In the genomic region with DNA sequence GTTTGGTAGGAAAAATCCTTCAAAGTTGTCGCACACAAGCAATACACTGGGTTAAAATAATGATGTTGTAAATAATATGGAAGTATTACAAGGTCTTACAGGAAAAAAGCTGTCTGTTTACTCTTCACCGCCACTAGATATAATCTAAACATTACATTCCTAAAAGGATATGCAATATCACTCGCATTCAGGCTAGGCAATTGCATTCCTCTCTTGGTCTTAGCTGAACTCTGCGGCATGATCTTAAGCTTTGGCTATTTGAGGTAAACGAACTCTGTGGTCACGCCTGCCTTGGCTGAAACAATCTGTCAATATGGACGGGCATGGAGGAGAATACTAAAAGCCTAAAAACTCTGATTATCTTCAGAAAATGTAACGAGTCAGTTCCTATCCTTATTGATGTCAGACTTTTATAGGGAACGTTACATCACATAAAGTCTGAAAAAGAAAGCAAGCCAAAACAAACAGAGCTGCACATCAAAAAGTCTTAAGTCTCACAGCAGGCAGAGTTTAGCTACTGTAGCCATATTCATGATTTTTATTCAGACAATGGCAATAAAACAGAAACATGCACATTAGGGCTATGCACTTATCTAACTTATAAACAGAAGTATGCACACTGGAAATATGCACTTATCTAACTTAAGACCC, we compare ENCODE assay signal across 8 cellular contexts. TPM values are rescaled to one million over a fixed set of nuclear protein-coding genes. Genes with fewer than 3 reads are reported as not detected.
DNase-seq lines count a peak whose midpoint lies in the region; ATAC-seq, FAIRE-seq and TF ChIP-seq lines count a peak whose summit lies in the region.

No MANE protein-coding gene starts in this region.

- H3K27ac Mint-ChIP-seq in mesothelial cell of epicardium = peak overlapping the region; percentile 97

- peak overlapping the region; percentile 46 for H3K4me3 Mint-ChIP-seq in mesothelial cell of epicardium

- H3K4me3 ChIP-seq in AG04450 (ENCODE audit: low read depth, low read length) = no peak overlapping the region
- peak overlapping the region in 1 of 2 donors; percentile 3 for H3K4me3 ChIP-seq in cardiac fibroblast (replicated peaks in 1 of 2; ENCODE audit: low read depth in 2 of 2, low read length in 2 of 2)
- H3K4me3 ChIP-seq in H7 (ENCODE audit: insufficient read depth, low read depth, low read length) = no peak overlapping the region

- H3K27ac ChIP-seq in AG04450 (ENCODE audit: low read depth, low read length) = no peak overlapping the region

- H3K36me3 ChIP-seq in H7 (replicated peaks; ENCODE audit: control insufficient read depth, insufficient read depth, low read length) = no peaks in the 10 kb centered on the region

- peaks cover 18% of the 10 kb centered on the region for H3K4me1 Mint-ChIP-seq in mesothelial cell of epicardium

- FAIRE-seq in HTR-8/SVneo (lab: Jason Lieb, UNC) = peak; percentile 92

- DNase-seq in AG04450 (ENCODE audit: low read depth, low spot score) (peak; percentile 93), HTR-8/SVneo (ENCODE audit: insufficient read length, low spot score) (peak; percentile 74), cardiac fibroblast (ENCODE audit: low read depth in 2 of 2) (peak; percentile 73 to 94), mesothelial cell of epicardium (ENCODE audit: low spot score in 2 of 2, unreplicated experiment in 2 of 2) (peak in 1 of 2 experiments; percentile 45), Kasumi-1 (lab: John Stamatoyannopoulos, UW) (no peak), H7 (no peak)

- H3K36me3 Mint-ChIP-seq in mesothelial cell of epicardium = peaks cover 1% of the 10 kb centered on the region

- no peaks in the 10 kb centered on the region for H3K27me3 Mint-ChIP-seq in mesothelial cell of epicardium (ENCODE audit: low read depth)

- peaks cover 8% of the 10 kb centered on the region for H3K9me3 Mint-ChIP-seq in mesothelial cell of epicardium

- no peaks in the 10 kb centered on the region for H3K9me3 ChIP-seq in AG04450 (ENCODE audit: control insufficient read depth, insufficient read depth, low read length)

- CTCF ChIA-PET in AG04450 (lab: Charles Lee) = interaction anchor here (1.3 to 4.0 kb wide), 4 partner anchors 22 to 257 kb away, joined by 6 to 28 read pairs (median 19); no protein-coding TSS in a partner anchor

- ATAC-seq in HG02852 (IDR thresholded peaks at IDR 0.05; ENCODE audit: unreplicated experiment) = no peak
- ATAC-seq in HG03095 (IDR thresholded peaks at IDR 0.05; ENCODE audit: unreplicated experiment) = no peak

- H3K27me3 ChIP-seq in AG04450 (ENCODE audit: control insufficient read depth, insufficient read depth, low read length) (no peaks in the 10 kb centered on the region), H7 (ENCODE audit: control insufficient read depth, insufficient read depth, low read length) (no peaks in the 10 kb centered on the region)

- TF ChIP-seq CTCF in AG04450 (IDR thresholded peaks at IDR 0.05; ENCODE audit: low read depth, low read length) = no peak
- TF ChIP-seq CTCF in cardiac fibroblast (IDR thresholded peaks at IDR 0.05; ENCODE audit: low read depth, low read length) = no peak
- TF ChIP-seq CTCF in mesothelial cell of epicardium (IDR thresholded peaks at IDR 0.05; ENCODE audit: unreplicated experiment) = no peak

- POLR2A ChIA-PET in AG04450 (lab: Yijun Ruan, JAX) = interaction anchor here (0.6 to 1.6 kb wide), 11 partner anchors 66 to 319 kb away, joined by 3 to 9 read pairs (median 3); a partner anchor contains a TSS

RNA-seq across cellular contexts. Expression of a gene that starts 30.8 kb away (rescaled TPM):
- 0.10 and 0.12 TPM in 2 replicates for polyA plus RNA-seq in AG04450 (2011; rRNA removed)
- polyA minus RNA-seq in AG04450 (2011; rRNA and poly(A)+ RNA removed) = 0.05 and 0.09 TPM in 2 replicates
- 9.7 to 11.3 TPM (median 10.4 TPM) in 3 replicates for total RNA-seq in mesothelial cell of epicardium
- 1.4 and 1.6 TPM in 2 replicates for total RNA-seq in H7 (2014; rRNA removed; shearing (Covaris generic))

Comparison
In these comparisons a context has a peak if more than half of its experiments do, and no peak if none do; other contexts are left out.
1. DNase-seq: peak in AG04450 (single experiment), HTR-8/SVneo (single experiment) and cardiac fibroblast (2 of 2); none in Kasumi-1 (0 of 2) and H7 (single experiment).